ENCODE assay signal across 8 cellular contexts in the genomic region with DNA sequence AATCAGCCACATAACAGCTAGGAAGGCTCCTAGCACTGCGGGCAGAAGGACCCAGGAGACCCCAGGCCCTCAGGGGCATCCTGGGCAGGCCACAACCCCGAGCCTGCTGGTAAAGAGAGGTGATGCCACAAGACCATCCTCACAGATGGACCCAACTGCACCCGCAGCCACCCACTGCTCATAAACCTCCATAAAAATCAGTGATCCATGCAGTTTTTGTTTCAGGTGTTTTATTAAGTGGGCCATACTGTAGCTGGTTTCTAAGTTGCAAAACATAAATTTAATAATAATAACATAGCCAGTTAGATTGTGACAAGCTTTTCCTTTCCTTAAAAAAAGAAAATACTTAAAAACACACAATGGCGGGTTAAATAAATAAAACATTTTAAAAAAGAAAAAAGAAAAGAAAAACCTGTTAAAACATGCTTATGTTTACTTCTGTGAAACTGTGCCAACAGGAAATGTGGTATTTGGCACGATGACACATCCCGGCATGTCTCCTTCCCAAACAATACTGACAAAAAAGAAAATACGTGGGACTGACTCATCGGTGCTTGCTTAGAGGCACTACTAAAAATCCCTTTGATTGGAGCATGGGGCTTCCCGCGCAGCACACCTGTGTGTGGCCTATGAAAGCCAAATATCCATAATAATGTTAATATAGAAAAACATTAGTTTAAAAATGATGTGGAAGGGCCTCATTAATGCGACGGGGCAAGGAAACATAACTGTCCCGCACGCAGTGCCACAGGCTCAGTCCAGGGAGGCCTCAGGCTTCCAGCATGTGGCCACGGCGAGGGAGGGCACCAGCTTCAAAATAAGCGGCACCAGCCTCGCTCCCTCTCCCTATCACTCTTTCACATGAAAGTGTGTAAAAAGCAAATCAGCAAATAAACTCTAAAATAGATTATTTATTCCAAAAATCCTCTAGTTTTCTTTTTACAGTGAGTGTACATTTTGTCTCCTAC. TPM values are rescaled to one million over a fixed set of nuclear protein-coding genes. Genes with fewer than 3 reads are reported as not detected.
DNase-seq lines count a peak whose midpoint lies in the region; ATAC-seq lines count a peak whose summit lies in the region.

No MANE protein-coding gene starts in this region.

- H3K27me3 ChIP-seq in endocrine pancreas (ENCODE audit: control insufficient read depth, insufficient read depth, low read length) = no peaks in the 10 kb centered on the region

- no peaks in the 10 kb centered on the region for H3K9me3 ChIP-seq in endocrine pancreas (ENCODE audit: control insufficient read depth, low read length)

- H3K4me1 ChIP-seq in endocrine pancreas (ENCODE audit: control insufficient read depth, insufficient read depth, low read length) = peaks cover 10% of the 10 kb centered on the region

- DNase-seq in A172 (ENCODE audit: low spot score) (peak; percentile 95), HPDE6-E6E7 (ENCODE audit: extremely low spot score) (peak; percentile 89), SHP77 treated with DMSO at 0.1 percent for 48 hours (lab: John Stamatoyannopoulos, UW) (peak; percentile 51), pulmonary artery endothelial cell (ENCODE audit: low read depth, low spot score) (peak; percentile 88), AML-193 (lab: John Stamatoyannopoulos, UW) (no peak), anterior cingulate cortex (lab: John Stamatoyannopoulos, UW) (no peak)

- H3K9ac ChIP-seq in endocrine pancreas (ENCODE audit: control insufficient read depth, insufficient read depth, low read length) = peak overlapping the region; percentile 56

- no peak overlapping the region for H3K4me3 ChIP-seq in endocrine pancreas (ENCODE audit: control insufficient read depth, insufficient read depth, low read length)

- H3K36me3 ChIP-seq in endocrine pancreas (ENCODE audit: control insufficient read depth, insufficient read depth, low read length) = peaks cover 3% of the 10 kb centered on the region

- ATAC-seq in HG03457 (IDR thresholded peaks at IDR 0.05; ENCODE audit: unreplicated experiment) = no peak

RNA-seq across cellular contexts. Expression of gene SCUBE2, which starts 47.5 kb away (rescaled TPM):
- total RNA-seq in A172 (2014; rRNA removed; shearing (Covaris generic)) = 0.47 TPM in 1 of 2 replicates, not detected in the other
- total RNA-seq in pulmonary artery endothelial cell = 0.73 and 0.74 TPM in 2 replicates

Comparison
In these comparisons a context has a peak if more than half of its experiments do, and no peak if none do; other contexts are left out.
1. DNase-seq: peak in A172 (single experiment), HPDE6-E6E7 (single experiment), SHP77 treated with DMSO at 0.1 percent for 48 hours (single experiment) and pulmonary artery endothelial cell (single experiment); none in AML-193 (0 of 2) and anterior cingulate cortex (0 of 58).